8 cellular contexts compared by ENCODE assay signal in the genomic region with DNA sequence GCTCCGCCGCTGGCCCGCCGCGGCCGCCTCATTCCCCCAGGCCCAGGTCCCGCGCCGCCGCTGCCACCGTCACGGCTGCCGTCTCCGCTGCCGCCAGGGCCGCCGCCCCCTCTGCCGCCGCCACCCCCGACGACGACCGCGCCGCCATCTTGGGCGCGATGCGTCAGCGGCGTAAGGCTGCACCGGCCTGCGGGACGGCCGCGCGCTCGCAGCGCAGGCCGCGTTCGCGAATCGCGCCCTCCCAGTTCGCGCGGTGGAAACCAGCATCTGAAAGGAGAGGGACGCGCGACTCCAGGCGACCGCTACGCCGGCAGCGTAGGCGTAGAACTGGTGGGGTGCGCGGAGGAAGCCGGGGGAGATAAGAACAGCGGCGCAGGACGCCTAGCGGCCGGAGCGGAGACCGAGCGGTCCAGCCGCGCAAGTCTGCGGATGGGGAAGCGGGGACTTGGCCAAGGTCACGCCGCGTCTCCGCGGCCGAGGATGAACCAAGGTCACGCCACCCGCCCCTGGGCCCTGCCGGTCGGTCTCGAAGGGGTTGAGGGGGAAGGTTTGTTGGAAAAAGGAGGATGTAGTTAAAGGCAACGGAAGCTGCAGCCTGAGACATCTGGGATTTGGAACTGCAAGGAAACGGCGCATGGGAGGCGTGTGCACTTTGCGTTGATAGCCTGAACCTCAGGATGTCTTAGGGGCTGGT. TPM values are rescaled to one million over a fixed set of nuclear protein-coding genes. Genes with fewer than 3 reads are reported as not detected.
DNase-seq lines count a peak whose midpoint lies in the region; ATAC-seq and TF ChIP-seq lines count a peak whose summit lies in the region.

TSS of gene NUDT3 (minus strand) at position 173 of the 694 bp plus-strand sequence. CDS start 307 bp downstream, outside the sequence.

- peak; percentile 84 for ATAC-seq in HG03460 (IDR thresholded peaks at IDR 0.05; ENCODE audit: unreplicated experiment)

- H3K9me3 ChIP-seq in BLaER1 (peaks cover 14% of the 10 kb centered on the region), colonic mucosa (no peaks in the 10 kb centered on the region)

- peaks cover 32% of the 10 kb centered on the region for H4K20me1 ChIP-seq in BLaER1

- DNase-seq in GM19240 (ENCODE audit: insufficient read length, low spot score): peak; percentile 88
- DNase-seq in NCI-H524 treated with DMSO at 0.1 percent for 48 hours (lab: John Stamatoyannopoulos, UW): peak; percentile 36
- peak; percentile 95 for DNase-seq in activated CD4-positive, alpha-beta T cell treated with anti-CD3 and anti-CD28 coated beads for 48 hours
- DNase-seq in colonic mucosa: peak; percentile 91
- DNase-seq in left kidney (ENCODE audit: low read depth, low spot score): peak; percentile 99
- DNase-seq in stimulated activated CD4-positive, alpha-beta T cell treated with anti-CD3 and anti-CD28 coated beads, Interleukin-2, amount 100 ng/mL, for 24 hours: peak; percentile 93 to 95

- peak within 1 kb of the TSS; percentile 98 for H3K9ac ChIP-seq in BLaER1
- peak within 1 kb of the TSS; percentile 77 to 87 for H3K9ac ChIP-seq in colonic mucosa (ENCODE audit: low read depth in 2 of 2, low read length in 2 of 2)

- H3K27me3 ChIP-seq in BLaER1: no peaks in the 10 kb centered on the region
- no peaks in the 10 kb centered on the region for H3K27me3 ChIP-seq in colonic mucosa

- intact Hi-C loops in colonic mucosa (cut with DNase I): no loop called here

- H3K4me3 ChIP-seq in BLaER1 (peak within 1 kb of the TSS; percentile 97), colonic mucosa (peak within 1 kb of the TSS; percentile 84)

- peaks cover 28% of the 10 kb centered on the region for H3K4me1 ChIP-seq in BLaER1
- peaks cover 8% of the 10 kb centered on the region for H3K4me1 ChIP-seq in colonic mucosa

- H3K4me2 ChIP-seq in BLaER1: peak within 1 kb of the TSS; percentile 94

- 0 out of 2 replicates have a peak, but pooled peaks cover 10% of the 10 kb centered on the region for H3K36me3 ChIP-seq in BLaER1
- no peaks in the 10 kb centered on the region for H3K36me3 ChIP-seq in colonic mucosa

- H3K27ac ChIP-seq in BLaER1 (peak within 1 kb of the TSS; percentile 97), colonic mucosa (peak within 1 kb of the TSS; percentile 94)

- TF ChIP-seq CTCF in colonic mucosa (IDR thresholded peaks at IDR 0.05): peak; percentile 70

RNA-seq across cellular contexts. Expression of gene NUDT3, which starts in this region (rescaled TPM):
- 10 to 100 TPM; 11.9 to 16.2 TPM for total RNA-seq in colonic mucosa

Comparison
In these comparisons a context has a peak if more than half of its experiments do, and no peak if none do; other contexts are left out.
1. Peak in every context shown above with its lines: DNase-seq, ATAC-seq, H3K4me3 ChIP-seq and H3K27ac ChIP-seq.
2. DNase-seq: peak in every context shown above with its lines; median percentile 99 in left kidney; 95 in activated CD4-positive, alpha-beta T cell treated with anti-CD3 and anti-CD28 coated beads for 48 hours; 94 in stimulated activated CD4-positive, alpha-beta T cell treated with anti-CD3 and anti-CD28 coated beads, Interleukin-2, amount 100 ng/mL, for 24 hours; 91 in colonic mucosa; 88 in GM19240; 36 in NCI-H524 treated with DMSO at 0.1 percent for 48 hours.